In genomic region chr7:37289781-37290180, GRCh38 we compare ENCODE assay signal across 19 cellular contexts.
A peak's percentile ranks its signal among the peaks of the same experiment; 100 is the strongest.
DNase-seq lines count a peak whose midpoint lies in the region; ATAC-seq and TF ChIP-seq lines count a peak whose summit lies in the region.
"Had no signal": no experiment of that assay in that cellular context is flagged by ENCODE, and none has a peak within 500 bp of the region (broad histone marks: within the 10 kb centered on the region; RNA-seq: fewer than 3 reads in every experiment).

No MANE protein-coding gene starts in this region.

- peak overlapping the region; percentile 46 for H3K27ac Mint-ChIP-seq in activated naive CD4-positive, alpha-beta T cell treated with anti-CD3 and anti-CD28 coated beads, Interleukin-2, amount 50 U/mL, for 24 hours
- peak overlapping the region in 1 of 2 donors; percentile 82 for H3K27ac Mint-ChIP-seq in activated naive CD4-positive, alpha-beta T cell treated with anti-CD3 and anti-CD28 coated beads, Interleukin-2, amount 50 U/mL, for 72 hours
- H3K27ac Mint-ChIP-seq in effector memory CD8-positive, alpha-beta T cell: peak overlapping the region; percentile 42 to 70
- H3K27ac Mint-ChIP-seq: activated naive CD8-positive, alpha-beta T cell treated with anti-CD3 and anti-CD28 coated beads, Interleukin-2, amount 10 ng/mL, durations not matched to agents 7 days and 5 days; nephron progenitor cell had no signal

- no peak overlapping the region for H3K4me3 ChIP-seq in OCI-LY7 (ENCODE audit: low read depth, low read length, poor library complexity, severe bottlenecking)
- H3K4me3 ChIP-seq in smooth muscle cell: no peak overlapping the region
- H3K4me3 ChIP-seq: esophagus squamous epithelium, tibial nerve had no signal

- intact Hi-C loops in OCI-LY7 (cut with micrococcal nuclease; ENCODE audit: unreplicated experiment): no loop called here

- TF ChIP-seq CTCF in OCI-LY7 (conservative IDR thresholded peaks at IDR 0.05; ENCODE audit: low read length): no peak
- TF ChIP-seq CTCF in smooth muscle cell (IDR thresholded peaks at IDR 0.05; ENCODE audit: borderline replicate concordance, insufficient read depth, poor library complexity, severe bottlenecking): no peak

- WGBS in smooth muscle cell (ENCODE audit: low lambda C conversion rate): 67% methylated on average over 1 of the region's 1 CpG

- H3K9ac ChIP-seq in smooth muscle cell (ENCODE audit: low read depth): no peak overlapping the region

- DNase-seq in activated naive CD4-positive, alpha-beta T cell treated with anti-CD3 and anti-CD28 coated beads, Interleukin-2, amount 50 U/mL, for 72 hours (ENCODE audit: low spot score in 2 of 2): no peak
- no peak for DNase-seq in OCI-LY7 (ENCODE audit: low spot score)
- no peak for DNase-seq in effector memory CD8-positive, alpha-beta T cell
- peak; percentile 41 for DNase-seq in superior temporal gyrus (ENCODE audit: extremely low spot score)
- DNase-seq in smooth muscle cell (lab: John Stamatoyannopoulos, UW; ENCODE audit: unreplicated experiment): no peak
- no peak for DNase-seq in central memory CD4-positive, alpha-beta T cell
- DNase-seq: ACHN; activated CD4-positive, alpha-beta T cell treated with anti-CD3 and anti-CD28 coated beads, Interleukin-2, amount 50 U/mL, for 48 hours; activated naive CD8-positive, alpha-beta T cell treated with anti-CD3 and anti-CD28 coated beads, Interleukin-2, amount 10 ng/mL, durations not matched to agents 7 days and 5 days; activated T-cell treated with anti-CD3 and anti-CD28 coated beads, Interleukin-2, amount 50 U/mL, for 1 hour; DND-41; esophagus squamous epithelium; immature natural killer cell; NCI-H774; nephron progenitor cell; stimulated activated CD8-positive, alpha-beta memory T cell treated with anti-CD3 and anti-CD28 coated beads, Interleukin-4, amount 100 ng/mL, for 48 hours had no signal

- peaks cover 4% of the 10 kb centered on the region for H3F3A ChIP-seq in smooth muscle cell (ENCODE audit: low read depth)

- no peak overlapping the region for H3K4me3 Mint-ChIP-seq in activated naive CD4-positive, alpha-beta T cell treated with anti-CD3 and anti-CD28 coated beads, Interleukin-2, amount 50 U/mL, for 24 hours
- no peak overlapping the region for H3K4me3 Mint-ChIP-seq in effector memory CD8-positive, alpha-beta T cell
- H3K4me3 Mint-ChIP-seq: activated naive CD8-positive, alpha-beta T cell treated with anti-CD3 and anti-CD28 coated beads, Interleukin-2, amount 10 ng/mL, durations not matched to agents 7 days and 5 days; immature natural killer cell; nephron progenitor cell had no signal

- CTCF ChIA-PET in OCI-LY7 (lab: Charles Lee; ENCODE audit: unreplicated experiment): no interaction called here

- H3K27ac ChIP-seq in OCI-LY7 (ENCODE audit: low read depth, low read length, poor library complexity, severe bottlenecking) (peak overlapping the region; percentile 21), smooth muscle cell (ENCODE audit: low read depth) (no peak overlapping the region)
- H3K27ac ChIP-seq: esophagus squamous epithelium had no signal

- no TSS peak for BruUV-seq in OCI-LY7 (replicated peaks; lab: Mats Ljungman, UMichigan)

- H3K4me2 ChIP-seq in OCI-LY7 (ENCODE audit: low read length): no peak overlapping the region
- H3K4me2 ChIP-seq in smooth muscle cell: no peak overlapping the region

- peaks cover 10% of the 10 kb centered on the region for H3K36me3 Mint-ChIP-seq in activated naive CD4-positive, alpha-beta T cell treated with anti-CD3 and anti-CD28 coated beads, Interleukin-2, amount 50 U/mL, for 24 hours
- H3K36me3 Mint-ChIP-seq in activated naive CD4-positive, alpha-beta T cell treated with anti-CD3 and anti-CD28 coated beads, Interleukin-2, amount 50 U/mL, for 72 hours: no peaks in the 10 kb centered on the region
- H3K36me3 Mint-ChIP-seq in effector memory CD8-positive, alpha-beta T cell (ENCODE audit: insufficient read depth): peaks cover 2% of the 10 kb centered on the region
- H3K36me3 Mint-ChIP-seq: immature natural killer cell had no signal

- POLR2A ChIA-PET in OCI-LY7 (lab: Charles Lee): interaction anchor here (0.5 to 1.6 kb wide), 4 partner anchors 16 to 167 kb away, joined by 3 to 7 read pairs (median 4); no protein-coding TSS in a partner anchor

- H3K79me2 ChIP-seq in OCI-LY7 (ENCODE audit: insufficient read depth, low read depth, low read length) (peaks cover 59% of the 10 kb centered on the region), smooth muscle cell (ENCODE audit: low read depth) (no peaks in the 10 kb centered on the region)

- H3K9me2 ChIP-seq in OCI-LY7 (ENCODE audit: insufficient read depth, low read length): no peaks in the 10 kb centered on the region

- H4K20me1 ChIP-seq in OCI-LY7 (ENCODE audit: insufficient read depth, low read length) (0 out of 2 replicates have a peak, but pooled peaks cover 12% of the 10 kb centered on the region), smooth muscle cell (ENCODE audit: low read depth) (no peaks in the 10 kb centered on the region)

- H3K27me3 Mint-ChIP-seq in activated naive CD4-positive, alpha-beta T cell treated with anti-CD3 and anti-CD28 coated beads, Interleukin-2, amount 50 U/mL, for 24 hours: no peaks in the 10 kb centered on the region
- no peaks in the 10 kb centered on the region for H3K27me3 Mint-ChIP-seq in effector memory CD8-positive, alpha-beta T cell
- H3K27me3 Mint-ChIP-seq: activated naive CD8-positive, alpha-beta T cell treated with anti-CD3 and anti-CD28 coated beads, Interleukin-2, amount 10 ng/mL, durations not matched to agents 7 days and 5 days had no signal

- no peaks in the 10 kb centered on the region for H3K27me3 ChIP-seq in smooth muscle cell (ENCODE audit: low read depth)
- H3K27me3 ChIP-seq: esophagus squamous epithelium, tibial nerve had no signal

- no peak for ATAC-seq in activated naive CD4-positive, alpha-beta T cell treated with anti-CD3 and anti-CD28 coated beads, Interleukin-2, amount 50 U/mL, for 72 hours
- no peak for ATAC-seq in effector memory CD8-positive, alpha-beta T cell (replicated peaks)
- ATAC-seq in HG02852 (IDR thresholded peaks at IDR 0.05; ENCODE audit: unreplicated experiment): no peak

- H3K36me3 ChIP-seq in OCI-LY7 (ENCODE audit: insufficient read depth, low read length) (peaks cover 30% of the 10 kb centered on the region), smooth muscle cell (ENCODE audit: low read depth) (no peaks in the 10 kb centered on the region)
- H3K36me3 ChIP-seq: esophagus squamous epithelium, tibial nerve had no signal

- no peak overlapping the region for H2AFZ ChIP-seq in OCI-LY7 (ENCODE audit: low read length)
- H2AFZ ChIP-seq in smooth muscle cell (ENCODE audit: low read depth): no peak overlapping the region

- H3K4me1 ChIP-seq in OCI-LY7 (ENCODE audit: insufficient read depth, low read length, poor library complexity, severe bottlenecking): peaks cover 46% of the 10 kb centered on the region
- peaks cover 9% of the 10 kb centered on the region for H3K4me1 ChIP-seq in smooth muscle cell (ENCODE audit: low read depth)

- H3K4me1 Mint-ChIP-seq in activated naive CD4-positive, alpha-beta T cell treated with anti-CD3 and anti-CD28 coated beads, Interleukin-2, amount 50 U/mL, for 24 hours: peaks cover 56% of the 10 kb centered on the region
- peaks cover 26 to 35% of the 10 kb centered on the region in 2 donors for H3K4me1 Mint-ChIP-seq in effector memory CD8-positive, alpha-beta T cell (ENCODE audit: low read depth in 2 of 2)

- H3K9me3 ChIP-seq in OCI-LY7 (ENCODE audit: low read length) (0 out of 2 replicates have a peak, but pooled peaks cover 5% of the 10 kb centered on the region), smooth muscle cell (replicated peaks; ENCODE audit: low read depth) (no peaks in the 10 kb centered on the region)
- H3K9me3 ChIP-seq: esophagus squamous epithelium, tibial nerve had no signal

- no peaks in the 10 kb centered on the region for H3K9me3 Mint-ChIP-seq in activated naive CD4-positive, alpha-beta T cell treated with anti-CD3 and anti-CD28 coated beads, Interleukin-2, amount 50 U/mL, for 24 hours
- no peaks in the 10 kb centered on the region for H3K9me3 Mint-ChIP-seq in activated naive CD4-positive, alpha-beta T cell treated with anti-CD3 and anti-CD28 coated beads, Interleukin-2, amount 50 U/mL, for 72 hours
- no peaks in the 10 kb centered on the region for H3K9me3 Mint-ChIP-seq in effector memory CD8-positive, alpha-beta T cell
- H3K9me3 Mint-ChIP-seq: activated naive CD8-positive, alpha-beta T cell treated with anti-CD3 and anti-CD28 coated beads, Interleukin-2, amount 10 ng/mL, durations not matched to agents 7 days and 5 days; immature natural killer cell had no signal
